In the genomic region with DNA sequence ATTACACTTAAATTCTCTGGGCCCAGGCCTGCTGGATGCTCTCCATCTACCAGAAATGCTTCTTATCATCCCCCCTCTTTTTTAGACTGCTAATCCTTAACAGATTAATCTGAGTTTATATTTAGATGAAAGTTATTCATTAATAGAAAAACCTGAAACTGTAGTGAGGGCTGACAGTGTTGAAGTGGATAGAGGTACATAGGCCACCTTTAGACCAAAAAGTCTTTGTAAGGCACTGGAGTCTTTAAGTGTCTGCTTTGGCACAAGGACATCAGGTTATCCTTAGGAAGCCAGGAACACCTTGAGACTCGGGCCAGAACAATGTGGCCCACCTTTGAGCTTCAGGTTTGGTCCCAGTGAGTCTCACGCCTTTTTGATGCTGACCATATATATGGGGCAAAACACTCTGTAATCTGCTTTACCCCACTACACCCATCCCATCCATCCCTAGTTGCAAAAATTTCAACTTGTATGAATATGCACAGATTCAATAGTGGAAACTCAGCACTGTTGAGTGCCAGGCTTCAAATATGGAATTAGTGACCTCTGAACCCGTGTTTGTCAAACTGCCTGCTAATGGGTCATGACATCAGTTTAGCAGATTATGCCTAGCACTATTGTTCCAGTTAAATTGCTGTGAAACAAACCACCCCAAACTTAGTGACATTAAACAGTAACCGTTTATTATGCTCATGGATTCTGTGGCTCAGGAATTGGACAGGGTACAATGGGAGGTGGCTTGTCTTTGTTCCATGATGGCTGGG, we compare ENCODE assay signal across 24 cellular contexts. TPM values are rescaled to one million over a fixed set of nuclear protein-coding genes. Genes with fewer than 3 reads are reported as not detected.
DNase-seq lines count a peak whose midpoint lies in the region; ATAC-seq, FAIRE-seq and TF ChIP-seq lines count a peak whose summit lies in the region.
"Had no signal": no experiment of that assay in that cellular context is flagged by ENCODE, and none has a peak within 500 bp of the region (broad histone marks: within the 10 kb centered on the region; RNA-seq: fewer than 3 reads in every experiment).

No MANE protein-coding gene starts in this region.

- SMC1A ChIA-PET in GM12878 (lab: Charles Lee; ENCODE audit: uncharacterized antibody, unreplicated experiment) = interaction anchor here (1.1 to 2.1 kb wide), 8 partner anchors 11 to 46 kb away, joined by 3 to 12 read pairs (median 4); no protein-coding TSS in a partner anchor

- H3K27ac ChIP-seq in GM12878 (ENCODE audit: control insufficient read depth, insufficient read depth) (peak overlapping the region; percentile 76), HepG2 (ENCODE audit: extremely low read length, insufficient read depth, low read length) (peak overlapping the region; percentile 26), stomach (peak overlapping the region in 4 of 5 donors; percentile 38 to 72 (median 55)), sigmoid colon (peak overlapping the region in 1 of 4 donors; percentile 1)
- H3K27ac ChIP-seq: RWPE1 had no signal

- H3K9me3 ChIP-seq in GM12878 (replicated peaks; ENCODE audit: control insufficient read depth, insufficient read depth, low read length) (no peaks in the 10 kb centered on the region), HepG2 (ENCODE audit: low read length) (no peaks in the 10 kb centered on the region), stomach (no peaks in the 10 kb centered on the region), sigmoid colon (no peaks in the 10 kb centered on the region)
- H3K9me3 ChIP-seq: gastrocnemius medialis, testis had no signal

- CTCF ChIA-PET in GM12878 (lab: Yijun Ruan, JAX) = interaction anchor here (1.6 to 2.2 kb wide), 2 partner anchors 8 to 12 kb away, joined by 3 to 7 read pairs; no protein-coding TSS in a partner anchor
- CTCF ChIA-PET in HepG2 (lab: Yijun Ruan, JAX; ENCODE audit: low intra/inter-chr PET ratio, low total read pairs) = no interaction called here

- no peak for TF ChIP-seq POLR2A in GM12878 (IDR thresholded peaks at IDR 0.05; ENCODE audit: low read depth, low read length)
- TF ChIP-seq POLR2A in HepG2 (IDR thresholded peaks at IDR 0.05; ENCODE audit: insufficient read depth in 1 of 2, low read depth in 2 of 2, low read length in 2 of 2) = no peak
- no peak for TF ChIP-seq POLR2A in stomach (IDR thresholded peaks at IDR 0.05)
- no peak for TF ChIP-seq POLR2A in sigmoid colon (IDR thresholded peaks at IDR 0.05)

- peak; percentile 18 for ATAC-seq in GM12878
- ATAC-seq in HepG2 = peak; percentile 13; the same call in 1 of the 3 replicates
- ATAC-seq: CD8-positive, alpha-beta T cell; esophagus mucosa; GM23338; WTC11 had no signal

- H3K4me3 ChIP-seq in GM12878 = 0 out of 2 replicates have a peak overlapping the region, but pooled peaks have one; percentile 20
- H3K4me3 ChIP-seq in HepG2 (replicated peaks in 1 of 3; ENCODE audit: insufficient read depth in 1 of 3, low read depth in 2 of 3, low read length in 3 of 3) = no peak overlapping the region; a peak in 1 of 6 replicates
- H3K4me3 ChIP-seq in stomach = no peak overlapping the region
- no peak overlapping the region for H3K4me3 ChIP-seq in sigmoid colon
- H3K4me3 ChIP-seq: gastrocnemius medialis, GM23338, testis had no signal

- H3K79me2 ChIP-seq in GM12878 (ENCODE audit: control insufficient read depth, insufficient read depth, low read length) (peaks cover 72% of the 10 kb centered on the region), HepG2 (ENCODE audit: insufficient read depth, low read length) (peaks cover 95% of the 10 kb centered on the region)

- intact Hi-C loops in GM12878 (cut with micrococcal nuclease; ENCODE audit: unreplicated experiment) (loop anchor here (2.0 kb wide), 1 partner anchor 43 kb away; no protein-coding TSS in a partner anchor), HepG2 (cut with micrococcal nuclease; ENCODE audit: unreplicated experiment) (no loop called here), stomach (cut with DNase I; ENCODE audit: low total_unique reads) (no loop called here), sigmoid colon (cut with DNase I) (no loop called here)

- H3K27me3 ChIP-seq in GM12878 (replicated peaks in 1 of 2; ENCODE audit: control insufficient read depth in 2 of 2, insufficient read depth in 2 of 2, low read length in 1 of 2) (no peaks in the 10 kb centered on the region), HepG2 (ENCODE audit: control insufficient read depth in 1 of 2, insufficient read depth in 2 of 2, low read length in 2 of 2) (no peaks in the 10 kb centered on the region), stomach (no peaks in the 10 kb centered on the region), sigmoid colon (no peaks in the 10 kb centered on the region)
- H3K27me3 ChIP-seq: gastrocnemius medialis, testis had no signal

- H4K20me1 ChIP-seq in GM12878 (ENCODE audit: control insufficient read depth, insufficient read depth) (no peaks in the 10 kb centered on the region), HepG2 (ENCODE audit: insufficient read depth, low read length) (no peaks in the 10 kb centered on the region; the same call in 1 of the 2 replicates)

- 95% methylated on average over 4 of the region's 4 CpGs for WGBS in GM12878 (ENCODE audit: insufficient coverage, insufficient replicate concordance, low lambda C conversion rate, missing lambda C conversion rate)
- WGBS in HepG2 (ENCODE audit: low lambda C conversion rate) = 46% methylated on average over 4 of the region's 4 CpGs
- WGBS in stomach, 5 donors = 34 to 48% (median 40%) methylated on average over 4 of the region's 4 CpGs
- 31 to 69% methylated on average over 4 of the region's 4 CpGs for WGBS in sigmoid colon, 2 donors

- TF ChIP-seq CTCF in GM12878 (IDR thresholded peaks at IDR 0.05 in 2 of 3, conservative IDR thresholded peaks at IDR 0.05 in 1 of 3; ENCODE audit: control insufficient read depth in 2 of 3, extremely low read depth in 1 of 3, insufficient read depth in 1 of 3, low read depth in 3 of 3, low read length in 3 of 3) (no peak), HepG2 (CRISPR knock-in tag; IDR thresholded peaks at IDR 0.05) (no peak), stomach (IDR thresholded peaks at IDR 0.05) (no peak), sigmoid colon (IDR thresholded peaks at IDR 0.05) (no peak)

- TF ChIP-seq EP300 in GM12878 (IDR thresholded peaks at IDR 0.05; ENCODE audit: borderline replicate concordance in 1 of 2, control insufficient read depth in 1 of 2, low read depth in 2 of 2, low read length in 2 of 2) = no peak
- TF ChIP-seq EP300 in HepG2 (IDR thresholded peaks at IDR 0.05; ENCODE audit: low read depth in 2 of 2, low read length in 2 of 2) = no peak
- no peak for TF ChIP-seq EP300 in HepG2 (CRISPR knock-in tag; IDR thresholded peaks at IDR 0.05; ENCODE audit: borderline replicate concordance)
- TF ChIP-seq EP300 in stomach (IDR thresholded peaks at IDR 0.05) = no peak
- no peak for TF ChIP-seq EP300 in sigmoid colon (IDR thresholded peaks at IDR 0.05)

- peak; percentile 26 for FAIRE-seq in GM19239 (lab: Jason Lieb, UNC)
- no peak for FAIRE-seq in GM12878 (lab: Jason Lieb, UNC)
- FAIRE-seq in HepG2 (lab: Jason Lieb, UNC) = peak; percentile 37

- RAD21 ChIA-PET in GM12878 (lab: Charles Lee; ENCODE audit: unreplicated experiment) = interaction anchor here (1.1 to 4.6 kb wide), 7 partner anchors 11 to 45 kb away, joined by 3 to 21 read pairs (median 7); partner anchors contain the start of gene PDE8A

- DNase-seq in GM19239 (ENCODE audit: insufficient read length, low spot score) = no peak
- DNase-seq in GM12878 (ENCODE audit: low read depth, low spot score) = no peak
- DNase-seq in HepG2 (ENCODE audit: low spot score) = no peak
- no peak for DNase-seq in stomach
- DNase-seq in RPMI8226 = no peak
- DNase-seq in cerebellar cortex (ENCODE audit: low spot score) = no peak
- no peak for DNase-seq in NCI-H1930 (lab: John Stamatoyannopoulos, UW)
- no peak for DNase-seq in sigmoid colon
- DNase-seq: activated CD4-positive, alpha-beta memory T cell treated with anti-CD3 and anti-CD28 coated beads for 36 hours; activated gamma-delta T cell; CD8-positive, alpha-beta T cell; central memory CD4-positive, alpha-beta T cell; DMS79; effector memory CD4-positive, alpha-beta T cell; gastrocnemius medialis; Karpas-422; NCI-H510A; stimulated activated CD8-positive, alpha-beta memory T cell treated with anti-CD3 and anti-CD28 coated beads, Interleukin-4, amount 100 ng/mL, for 48 hours; T-helper 9 cell; testis had no signal

- in situ Hi-C loops in GM12878 (cut with MboI) (no loop called here), HepG2 (cut with HindIII; ENCODE audit: extremely low pct_ligation_motif_present, low pct_unique_long_range_greater_than_20kb) (no loop called here)

- H3K4me1 ChIP-seq in GM12878 (ENCODE audit: control insufficient read depth, insufficient read depth, low read length) (peaks cover 43% of the 10 kb centered on the region), HepG2 (ENCODE audit: insufficient read depth, low read length) (peaks cover 78% of the 10 kb centered on the region), stomach (peaks cover 70 to 91% (median 84%) of the 10 kb centered on the region in 4 donors), sigmoid colon (peaks cover 0 to 43% (median 36%) of the 10 kb centered on the region in 4 donors)

- BruUV-seq in GM12878 (replicated peaks; lab: Mats Ljungman, UMichigan) = no TSS peak
- no TSS peak for BruUV-seq in HepG2 (replicated peaks; lab: Mats Ljungman, UMichigan)

- TF ChIP-seq RAD21 in GM12878 (IDR thresholded peaks at IDR 0.05; ENCODE audit: insufficient read depth, low read depth, low read length) (no peak), HepG2 (CRISPR knock-in tag; IDR thresholded peaks at IDR 0.05) (no peak)

- H3K9ac ChIP-seq in GM12878 (ENCODE audit: control insufficient read depth, insufficient read depth, low read length) (0 out of 2 replicates have a peak overlapping the region, but pooled peaks have one; percentile 7), HepG2 (ENCODE audit: insufficient read depth, low read depth, low read length) (no peak overlapping the region)

- POLR2A ChIA-PET in GM12878 (lab: Charles Lee) (interaction anchor here (0.7 to 2.3 kb wide), 4 partner anchors 18 to 309 kb away, joined by 3 to 12 read pairs (median 6); partner anchors contain the start of gene SEC11A), HepG2 (lab: Yijun Ruan, JAX) (no interaction called here)

- H3K36me3 ChIP-seq in GM12878 (ENCODE audit: control insufficient read depth in 2 of 2, insufficient read depth in 2 of 2, low read length in 1 of 2) (no peaks in the 10 kb centered on the region), HepG2 (replicated peaks in 1 of 2; ENCODE audit: control insufficient read depth in 1 of 2, insufficient read depth in 2 of 2, low read length in 2 of 2) (no peaks in the 10 kb centered on the region), stomach (no peaks in the 10 kb centered on the region), sigmoid colon (no peaks in the 10 kb centered on the region)
- H3K36me3 ChIP-seq: gastrocnemius medialis had no signal

- H2AFZ ChIP-seq in GM12878 (ENCODE audit: control insufficient read depth, low read depth, low read length) (no peak overlapping the region), HepG2 (ENCODE audit: low read length) (no peak overlapping the region)
- H2AFZ ChIP-seq: GM23338 had no signal

- H3K4me2 ChIP-seq in GM12878 (ENCODE audit: control insufficient read depth, insufficient read depth) (peak overlapping the region; percentile 73), HepG2 (ENCODE audit: low read depth, low read length) (peak overlapping the region; percentile 48; the same call in 1 of the 2 replicates)
- H3K4me2 ChIP-seq: GM23338 had no signal

RNA-seq across cellular contexts. Expression of gene PDE8A, which starts 44.0 kb away (rescaled TPM):
- total RNA-seq in GM12878 (2013; cell fraction: nucleolus; rRNA removed) = 284 and 339 TPM in 2 replicates
- total RNA-seq in GM12878 (2014; rRNA removed) = 26.2 and 37.3 TPM in 2 replicates
- total RNA-seq in GM12878 (2014; rRNA removed; fragmentation: Illumina TruSeq; extraction: Trizol) = 28.3 and 29.1 TPM in 2 replicates
- total RNA-seq in GM12878 (2021) = 26.8 and 28.4 TPM in 2 replicates
- polyA plus RNA-seq in GM12878 (2011; ENCODE audit: low read depth) = 21.8 TPM
- 69.2 and 83.5 TPM in 2 replicates for polyA plus RNA-seq in GM12878 (2011; rRNA removed)
- 30.3 and 31.9 TPM in 2 replicates for polyA plus RNA-seq in GM12878 (2011; cell fraction: cytosol; rRNA removed)
- 137 and 139 TPM in 2 replicates for polyA plus RNA-seq in GM12878 (2011; cell fraction: nucleus; rRNA removed)
- 21.2 and 25.2 TPM in 2 replicates for polyA plus RNA-seq in GM12878 (2012)
- 33.9 and 51.0 TPM in 2 replicates for polyA plus RNA-seq in GM12878 (2014; fragmentation: Illumina TruSeq; extraction: Trizol)
- polyA plus RNA-seq in GM12878 (2014; fragmentation: Nextera tagmentation; extraction: Ambion mirVana) = 1 to 10 TPM; 6.7 to 9.9 TPM
- polyA plus RNA-seq in GM12878 (2014; rRNA removed) = 31.1 and 39.9 TPM in 2 replicates
- polyA plus RNA-seq in GM12878 (2016; fragmentation: Nextera tagmentation; extraction: Ambion mirVana) = 10 to 100 TPM; 12.0 to 14.8 TPM
- polyA minus RNA-seq in GM12878 (2011; rRNA and poly(A)+ RNA removed) = 55.1 and 82.7 TPM in 2 replicates
- polyA minus RNA-seq in GM12878 (2011; cell fraction: cytosol; rRNA and poly(A)+ RNA removed) = 17.4 and 24.4 TPM in 2 replicates
- polyA minus RNA-seq in GM12878 (2011; cell fraction: nucleus; rRNA and poly(A)+ RNA removed) = 46.2 and 60.8 TPM in 2 replicates
- 24.2 and 26.3 TPM in 2 replicates for total RNA-seq in HepG2 (2016; rRNA removed; fragmentation: Illumina TruSeq; extraction: Trizol)
- 46.8 and 50.2 TPM in 2 replicates for total RNA-seq in HepG2 (2016; cell fraction: cytosol; rRNA removed; fragmentation: Illumina TruSeq; extraction: Trizol; ENCODE audit: low read depth)
- total RNA-seq in HepG2 (2016; cell fraction: insoluble cytoplasmic fraction; rRNA removed; fragmentation: Illumina TruSeq; extraction: Trizol) = 22.6 and 26.8 TPM in 2 replicates
- 33.9 and 39.4 TPM in 2 replicates for total RNA-seq in HepG2 (2016; cell fraction: membrane; rRNA removed; fragmentation: Illumina TruSeq; extraction: Trizol)
- total RNA-seq in HepG2 (2016; cell fraction: nucleus; rRNA removed; fragmentation: Illumina TruSeq; extraction: Trizol) = 46.0 and 49.4 TPM in 2 replicates
- 41.2 and 48.5 TPM in 2 replicates for polyA plus RNA-seq in HepG2 (2011; rRNA removed)
- 18.2 and 27.4 TPM in 2 replicates for polyA plus RNA-seq in HepG2 (2011; cell fraction: cytosol; rRNA removed)
- 67.4 and 75.3 TPM in 2 replicates for polyA plus RNA-seq in HepG2 (2011; cell fraction: nucleus; rRNA removed)
- 25.2 and 25.7 TPM in 2 replicates for polyA plus RNA-seq in HepG2 (2012)
- 4.8 and 5.1 TPM in 2 replicates for polyA plus RNA-seq in HepG2 (2016; cell fraction: cytosol; fragmentation: Illumina TruSeq; extraction: Trizol; ENCODE audit: low read depth)
- polyA plus RNA-seq in HepG2 (2016; cell fraction: insoluble cytoplasmic fraction; fragmentation: Illumina TruSeq; extraction: Trizol; ENCODE audit: low read depth) = 22.3 and 24.1 TPM in 2 replicates
- 14.2 and 15.0 TPM in 2 replicates for polyA plus RNA-seq in HepG2 (2016; cell fraction: membrane; fragmentation: Illumina TruSeq; extraction: Trizol; ENCODE audit: low read depth)
- 82.8 and 84.3 TPM in 2 replicates for polyA plus RNA-seq in HepG2 (2016; cell fraction: nucleus; fragmentation: Illumina TruSeq; extraction: Trizol; ENCODE audit: insufficient read depth, low read depth)
- 27.2 and 64.4 TPM in 2 replicates for polyA minus RNA-seq in HepG2 (2011; rRNA and poly(A)+ RNA removed; ENCODE audit: low replicate concordance)
- 24.8 and 25.2 TPM in 2 replicates for polyA minus RNA-seq in HepG2 (2011; cell fraction: cytosol; rRNA and poly(A)+ RNA removed)
- polyA minus RNA-seq in HepG2 (2011; cell fraction: nucleus; rRNA and poly(A)+ RNA removed) = 124 and 137 TPM in 2 replicates
- total RNA-seq in stomach = 10 to 100 TPM; 22.2 to 85.9 (median 58.8) TPM
- 10 to 100 TPM; 15.6 to 19.2 (median 16.7) TPM for polyA plus RNA-seq in stomach
- total RNA-seq in sigmoid colon = 10 to 100 TPM; 27.8 to 43.2 (median 36.3) TPM
- polyA plus RNA-seq in sigmoid colon = 10 to 100 TPM; 39.0 to 45.5 (median 39.8) TPM
